Comparison of ENCODE assay signal across 1 cellular context in the genomic region with DNA sequence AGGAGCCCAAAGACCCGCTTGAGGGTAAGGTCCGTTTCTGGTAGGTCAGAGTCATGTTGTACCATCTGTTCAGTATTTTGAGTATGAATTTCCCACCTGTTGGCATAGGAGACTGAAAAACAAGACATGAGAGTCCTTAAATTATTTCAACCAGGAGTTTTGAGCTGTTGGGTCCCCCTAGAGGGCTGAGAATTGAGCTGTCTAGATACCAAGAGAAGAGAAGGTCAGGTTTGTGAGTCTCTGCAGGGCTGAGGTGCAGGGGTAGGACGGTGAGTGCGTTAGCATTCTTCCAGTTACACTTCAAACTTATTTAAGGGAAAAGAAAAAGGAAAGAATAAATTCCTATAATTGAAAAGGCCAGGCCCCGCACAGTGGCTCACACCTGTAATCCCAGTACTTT.
TF ChIP-seq lines count a peak whose summit lies in the region.

No MANE protein-coding gene starts in this region.

TF ChIP-seq in GM23338, 12 proteins besides CTCF, POLR2A, EP300 and RAD21 (continued from another document):
- no peak for TF ChIP-seq POLR2AphosphoS5 (IDR thresholded peaks at IDR 0.05; ENCODE audit: low read depth)
- no peak for TF ChIP-seq JUNB (IDR thresholded peaks at IDR 0.05; ENCODE audit: unreplicated experiment)
- TF ChIP-seq ZNF331 (CRISPR knock-in tag; IDR thresholded peaks at IDR 0.05; ENCODE audit: low read depth) = no peak
- TF ChIP-seq ETS1 (IDR thresholded peaks at IDR 0.05) = no peak
- TF ChIP-seq NANOG (IDR thresholded peaks at IDR 0.05; ENCODE audit: borderline replicate concordance) = no peak
- TF ChIP-seq, protein P1, sequence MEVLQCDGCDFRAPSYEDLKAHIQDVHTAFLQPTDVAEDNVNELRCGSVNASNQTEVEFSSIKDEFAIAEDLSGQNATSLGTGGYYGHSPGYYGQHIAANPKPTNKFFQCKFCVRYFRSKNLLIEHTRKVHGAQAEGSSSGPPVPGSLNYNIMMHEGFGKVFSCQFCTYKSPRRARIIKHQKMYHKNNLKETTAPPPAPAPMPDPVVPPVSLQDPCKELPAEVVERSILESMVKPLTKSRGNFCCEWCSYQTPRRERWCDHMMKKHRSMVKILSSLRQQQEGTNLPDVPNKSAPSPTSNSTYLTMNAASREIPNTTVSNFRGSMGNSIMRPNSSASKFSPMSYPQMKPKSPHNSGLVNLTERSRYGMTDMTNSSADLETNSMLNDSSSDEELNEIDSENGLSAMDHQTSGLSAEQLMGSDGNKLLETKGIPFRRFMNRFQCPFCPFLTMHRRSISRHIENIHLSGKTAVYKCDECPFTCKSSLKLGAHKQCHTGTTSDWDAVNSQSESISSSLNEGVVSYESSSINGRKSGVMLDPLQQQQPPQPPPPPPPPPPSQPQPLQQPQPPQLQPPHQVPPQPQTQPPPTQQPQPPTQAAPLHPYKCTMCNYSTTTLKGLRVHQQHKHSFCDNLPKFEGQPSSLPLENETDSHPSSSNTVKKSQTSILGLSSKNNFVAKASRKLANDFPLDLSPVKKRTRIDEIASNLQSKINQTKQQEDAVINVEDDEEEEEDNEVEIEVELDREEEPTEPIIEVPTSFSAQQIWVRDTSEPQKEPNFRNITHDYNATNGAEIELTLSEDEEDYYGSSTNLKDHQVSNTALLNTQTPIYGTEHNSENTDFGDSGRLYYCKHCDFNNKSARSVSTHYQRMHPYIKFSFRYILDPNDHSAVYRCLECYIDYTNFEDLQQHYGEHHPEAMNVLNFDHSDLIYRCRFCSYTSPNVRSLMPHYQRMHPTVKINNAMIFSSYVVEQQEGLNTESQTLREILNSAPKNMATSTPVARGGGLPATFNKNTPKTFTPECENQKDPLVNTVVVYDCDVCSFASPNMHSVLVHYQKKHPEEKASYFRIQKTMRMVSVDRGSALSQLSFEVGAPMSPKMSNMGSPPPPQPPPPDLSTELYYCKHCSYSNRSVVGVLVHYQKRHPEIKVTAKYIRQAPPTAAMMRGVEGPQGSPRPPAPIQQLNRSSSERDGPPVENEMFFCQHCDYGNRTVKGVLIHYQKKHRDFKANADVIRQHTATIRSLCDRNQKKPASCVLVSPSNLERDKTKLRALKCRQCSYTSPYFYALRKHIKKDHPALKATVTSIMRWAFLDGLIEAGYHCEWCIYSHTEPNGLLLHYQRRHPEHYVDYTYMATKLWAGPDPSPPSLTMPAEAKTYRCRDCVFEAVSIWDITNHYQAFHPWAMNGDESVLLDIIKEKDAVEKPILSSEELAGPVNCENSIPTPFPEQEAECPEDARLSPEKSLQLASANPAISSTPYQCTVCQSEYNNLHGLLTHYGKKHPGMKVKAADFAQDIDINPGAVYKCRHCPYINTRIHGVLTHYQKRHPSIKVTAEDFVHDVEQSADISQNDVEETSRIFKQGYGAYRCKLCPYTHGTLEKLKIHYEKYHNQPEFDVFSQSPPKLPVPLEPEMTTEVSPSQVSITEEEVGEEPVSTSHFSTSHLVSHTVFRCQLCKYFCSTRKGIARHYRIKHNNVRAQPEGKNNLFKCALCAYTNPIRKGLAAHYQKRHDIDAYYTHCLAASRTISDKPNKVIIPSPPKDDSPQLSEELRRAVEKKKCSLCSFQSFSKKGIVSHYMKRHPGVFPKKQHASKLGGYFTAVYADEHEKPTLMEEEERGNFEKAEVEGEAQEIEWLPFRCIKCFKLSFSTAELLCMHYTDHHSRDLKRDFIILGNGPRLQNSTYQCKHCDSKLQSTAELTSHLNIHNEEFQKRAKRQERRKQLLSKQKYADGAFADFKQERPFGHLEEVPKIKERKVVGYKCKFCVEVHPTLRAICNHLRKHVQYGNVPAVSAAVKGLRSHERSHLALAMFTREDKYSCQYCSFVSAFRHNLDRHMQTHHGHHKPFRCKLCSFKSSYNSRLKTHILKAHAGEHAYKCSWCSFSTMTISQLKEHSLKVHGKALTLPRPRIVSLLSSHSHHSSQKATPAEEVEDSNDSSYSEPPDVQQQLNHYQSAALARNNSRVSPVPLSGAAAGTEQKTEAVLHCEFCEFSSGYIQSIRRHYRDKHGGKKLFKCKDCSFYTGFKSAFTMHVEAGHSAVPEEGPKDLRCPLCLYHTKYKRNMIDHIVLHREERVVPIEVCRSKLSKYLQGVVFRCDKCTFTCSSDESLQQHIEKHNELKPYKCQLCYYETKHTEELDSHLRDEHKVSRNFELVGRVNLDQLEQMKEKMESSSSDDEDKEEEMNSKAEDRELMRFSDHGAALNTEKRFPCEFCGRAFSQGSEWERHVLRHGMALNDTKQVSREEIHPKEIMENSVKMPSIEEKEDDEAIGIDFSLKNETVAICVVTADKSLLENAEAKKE (CRISPR knock-in tag; IDR thresholded peaks at IDR 0.05) = no peak
- no peak for TF ChIP-seq CREB1 (CRISPR knock-in tag; IDR thresholded peaks at IDR 0.05; ENCODE audit: low read depth)
- no peak for TF ChIP-seq ZNF114 (CRISPR knock-in tag; IDR thresholded peaks at IDR 0.05)
- no peak for TF ChIP-seq EZH2 (IDR thresholded peaks at IDR 0.05; ENCODE audit: low read depth, unreplicated experiment)
- TF ChIP-seq STAT1 (IDR thresholded peaks at IDR 0.05; ENCODE audit: unreplicated experiment) = no peak
